In the genomic region with DNA sequence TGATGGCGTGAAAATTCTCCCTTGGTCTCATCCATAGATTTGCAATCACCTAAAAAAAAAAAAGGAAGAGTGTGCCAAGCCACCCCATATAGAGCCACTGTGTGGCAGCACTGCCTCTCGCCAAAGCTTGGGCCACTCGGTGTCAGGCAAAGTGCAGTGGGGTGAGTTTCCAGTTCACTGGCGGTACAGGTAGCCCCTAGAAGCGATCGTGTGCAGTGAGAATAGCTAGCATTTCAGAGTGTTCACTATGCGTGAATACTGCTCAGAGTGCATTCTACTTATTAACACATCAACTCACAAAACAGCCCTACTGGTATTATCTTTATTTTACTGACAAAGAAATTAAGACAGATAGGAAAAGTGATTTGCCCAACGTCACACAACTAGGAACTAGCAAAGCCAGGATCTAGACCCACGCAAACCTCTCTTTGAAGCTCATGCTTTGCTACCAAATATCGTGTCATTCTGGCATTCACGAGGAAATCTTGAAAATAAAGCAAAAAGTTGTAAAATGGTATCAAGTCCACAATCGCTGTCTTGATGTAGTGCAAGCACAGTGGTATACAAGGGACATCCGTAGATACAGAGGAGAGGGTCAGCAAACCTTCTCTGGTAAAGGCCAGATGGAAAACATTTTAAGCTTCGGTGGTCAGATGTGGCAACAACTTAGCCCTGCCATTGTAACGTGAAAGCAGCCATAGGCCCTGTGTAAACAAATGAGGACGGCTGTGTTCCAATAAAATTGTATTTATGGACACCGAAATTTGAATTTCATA, we compare ENCODE assay signal across 7 cellular contexts. TPM values are rescaled to one million over a fixed set of nuclear protein-coding genes. Genes with fewer than 3 reads are reported as not detected.
DNase-seq lines count a peak whose midpoint lies in the region; ATAC-seq and TF ChIP-seq lines count a peak whose summit lies in the region.

No MANE protein-coding gene starts in this region.

- H3K9ac ChIP-seq in PC-3 (ENCODE audit: low read length) = no peak overlapping the region

- H3K27me3 Mint-ChIP-seq in activated naive CD8-positive, alpha-beta T cell treated with anti-CD3 and anti-CD28 coated beads for 36 hours = peaks cover 8% of the 10 kb centered on the region

- H3K4me1 Mint-ChIP-seq in activated naive CD8-positive, alpha-beta T cell treated with anti-CD3 and anti-CD28 coated beads for 36 hours = peaks cover 8% of the 10 kb centered on the region

- H3K27me3 ChIP-seq in PC-3 (ENCODE audit: low read length) = no peaks in the 10 kb centered on the region

- H3K4me3 Mint-ChIP-seq in activated naive CD8-positive, alpha-beta T cell treated with anti-CD3 and anti-CD28 coated beads for 36 hours = no peak overlapping the region

- H3K4me1 ChIP-seq in PC-3 (ENCODE audit: insufficient read depth, low read length) = peaks cover 11% of the 10 kb centered on the region

- H3F3A ChIP-seq in PC-3 (ENCODE audit: low read length, unreplicated experiment) = no peaks in the 10 kb centered on the region

- H3K36me3 ChIP-seq in PC-3 (ENCODE audit: low read depth, low read length) = no peaks in the 10 kb centered on the region

- intact Hi-C loops in PC-3 (cut with micrococcal nuclease) = loop anchor here (1.0 kb wide), 3 partner anchors 18 to 291 kb away; partner anchors contain the start of genes C6orf52 and PAK1IP1
- intact Hi-C loops in left cardiac atrium (cut with DNase I) = loop anchor here in 1 of 2 donors (5.0 to 10.0 kb wide), 2 partner anchors 182 to 294 kb away; partner anchors contain the start of genes C6orf52 and PAK1IP1

- H3K9me3 Mint-ChIP-seq in activated naive CD8-positive, alpha-beta T cell treated with anti-CD3 and anti-CD28 coated beads for 36 hours = no peaks in the 10 kb centered on the region

- peak; percentile 92 for TF ChIP-seq CTCF in GM12873 (IDR thresholded peaks at IDR 0.05; ENCODE audit: insufficient read depth, low read depth, low read length, missing control alignments)
- TF ChIP-seq CTCF in PC-3 (conservative IDR thresholded peaks at IDR 0.05; ENCODE audit: low read depth, low read length) = peak; percentile 92

- peak; percentile 60 for DNase-seq in H4 (ENCODE audit: low spot score)
- peak; percentile 77 for DNase-seq in KBM-7
- DNase-seq in PC-3 = peak; percentile 77
- DNase-seq in activated naive CD8-positive, alpha-beta T cell treated with anti-CD3 and anti-CD28 coated beads for 36 hours = peak; percentile 63
- peak; percentile 62 for DNase-seq in left cardiac atrium
- DNase-seq in pulmonary artery endothelial cell (ENCODE audit: low read depth, low spot score) = peak; percentile 40

- H3K9me2 ChIP-seq in PC-3 (replicated peaks; ENCODE audit: low read length) = no peaks in the 10 kb centered on the region

- H3K4me2 ChIP-seq in PC-3 (ENCODE audit: low read length) = peak overlapping the region; percentile 84

- ATAC-seq in PC-3 = peak; percentile 98
- peak; percentile 95 to 96 for ATAC-seq in left cardiac atrium

- peak overlapping the region; percentile 92 for H2AFZ ChIP-seq in PC-3 (ENCODE audit: low read length)

- H3K27ac Mint-ChIP-seq in activated naive CD8-positive, alpha-beta T cell treated with anti-CD3 and anti-CD28 coated beads for 36 hours = no peak overlapping the region

- H3K36me3 Mint-ChIP-seq in activated naive CD8-positive, alpha-beta T cell treated with anti-CD3 and anti-CD28 coated beads for 36 hours = no peaks in the 10 kb centered on the region

- H4K20me1 ChIP-seq in PC-3 (ENCODE audit: low read length) = no peaks in the 10 kb centered on the region

- in situ Hi-C loops in KBM-7 (cut with MboI; ENCODE audit: low pct_unique_long_range_greater_than_20kb, low sequenced_read_pairs) = no loop called here

- CTCF ChIA-PET in PC-3 (lab: Charles Lee) = interaction anchor here (0.5 to 1.1 kb wide), 3 partner anchors 11 to 290 kb away, joined by 3 to 4 read pairs (median 4); no protein-coding TSS in a partner anchor

- H3K9me3 ChIP-seq in PC-3 (ENCODE audit: low read length) = no peaks in the 10 kb centered on the region

- peak overlapping the region; percentile 55 for H3K4me3 ChIP-seq in PC-3 (ENCODE audit: low read length)

- no peaks in the 10 kb centered on the region for H3K79me2 ChIP-seq in PC-3 (ENCODE audit: low read length)

- no TSS peak for BruUV-seq in PC-3 (replicated peaks; lab: Mats Ljungman, UMichigan)

- POLR2A ChIA-PET in PC-3 (lab: Charles Lee; ENCODE audit: unreplicated experiment) = interaction anchor here (0.5 kb wide), 1 partner anchor 98 kb away, joined by 3 read pairs; no protein-coding TSS in a partner anchor

- no peak overlapping the region for H3K27ac ChIP-seq in PC-3 (ENCODE audit: low read length)

RNA-seq across cellular contexts. Expression of gene GCNT2, which starts 10.4 kb away (rescaled TPM):
- total RNA-seq in H4 (2014; rRNA removed; shearing (Covaris generic)) = 5.4 and 6.8 TPM in 2 replicates
- total RNA-seq in PC-3 (2014; rRNA removed) (15.5 and 18.3 TPM in 2 replicates), left cardiac atrium (1 to 10 TPM; 3.5 to 4.1 TPM), pulmonary artery endothelial cell (3.1 and 14.6 TPM in 2 replicates)
- total RNA-seq in activated naive CD8-positive, alpha-beta T cell treated with anti-CD3 and anti-CD28 coated beads for 36 hours = 1 to 10 TPM; 4.1 to 4.3 TPM
